Comparison of ENCODE assay signal across 24 cellular contexts in genomic region chr20:45187693-45188092, GRCh38. TPM values are rescaled to one million over a fixed set of nuclear protein-coding genes. Genes with fewer than 3 reads are reported as not detected.
DNase-seq lines count a peak whose midpoint lies in the region; ATAC-seq and TF ChIP-seq lines count a peak whose summit lies in the region.
"Had no signal": no experiment of that assay in that cellular context is flagged by ENCODE, and none has a peak within 500 bp of the region (broad histone marks: within the 10 kb centered on the region; RNA-seq: fewer than 3 reads in every experiment).

No MANE protein-coding gene starts in this region.

- peak; percentile 72 for ATAC-seq in WTC11
- peak; percentile 14 for ATAC-seq in stimulated activated memory B cell treated with anti-CD40 and anti-IgM and Interleukin-4, amounts not matched to agents 10 μg/mL and 1 μg/mL and 100 μg/mL, for 72 hours
- ATAC-seq: CD8-positive, alpha-beta T cell had no signal

- no peak for TF ChIP-seq CTCF in HEK293 (tag by site-specific recombination; IDR thresholded peaks at IDR 0.05)
- no peak for TF ChIP-seq CTCF in WTC11 (IDR thresholded peaks at IDR 0.05)

- no peaks in the 10 kb centered on the region for H3K36me3 ChIP-seq in HEK293 (ENCODE audit: control insufficient read depth in 2 of 2, insufficient read depth in 1 of 2, low read length in 2 of 2)
- H3K36me3 ChIP-seq: HAP-1 had no signal

- H3K4me1 Mint-ChIP-seq in WTC11: no peaks in the 10 kb centered on the region
- no peaks in the 10 kb centered on the region for H3K4me1 Mint-ChIP-seq in stimulated activated memory B cell treated with anti-CD40 and anti-IgM and Interleukin-4, amounts not matched to agents 10 μg/mL and 1 μg/mL and 100 μg/mL, for 72 hours

- H3K9me3 Mint-ChIP-seq in WTC11: no peaks in the 10 kb centered on the region
- H3K9me3 Mint-ChIP-seq in stimulated activated memory B cell treated with anti-CD40 and anti-IgM and Interleukin-4, amounts not matched to agents 10 μg/mL and 1 μg/mL and 100 μg/mL, for 72 hours: no peaks in the 10 kb centered on the region
- H3K9me3 Mint-ChIP-seq: CD8-positive, alpha-beta T cell had no signal

- no peaks in the 10 kb centered on the region; the same call in 1 of the 2 replicates for H3K27me3 Mint-ChIP-seq in WTC11 (ENCODE audit: low read depth)
- peaks cover 7% of the 10 kb centered on the region for H3K27me3 Mint-ChIP-seq in stimulated activated memory B cell treated with anti-CD40 and anti-IgM and Interleukin-4, amounts not matched to agents 10 μg/mL and 1 μg/mL and 100 μg/mL, for 72 hours

- CTCF ChIA-PET in HEK293 (lab: Yijun Ruan, JAX): interaction anchor here (0.6 to 0.8 kb wide), 3 partner anchors 33 to 490 kb away, joined by 3 to 4 read pairs (median 3); no protein-coding TSS in a partner anchor
- CTCF ChIA-PET in WTC11 (lab: Charles Lee): interaction anchor here (0.7 to 2.4 kb wide), 6 partner anchors 19 to 144 kb away, joined by 3 to 8 read pairs (median 4); partner anchors contain the start of gene SEMG1

- H3K4me3 ChIP-seq in HEK293 (ENCODE audit: low read depth, low read length): no peak overlapping the region
- H3K4me3 ChIP-seq: HAP-1 had no signal

- no peaks in the 10 kb centered on the region for H3K4me1 ChIP-seq in HEK293 (ENCODE audit: control insufficient read depth, insufficient read depth, low read length)
- H3K4me1 ChIP-seq: HAP-1 had no signal

- H3K27ac Mint-ChIP-seq in WTC11: no peak overlapping the region
- no peak overlapping the region for H3K27ac Mint-ChIP-seq in stimulated activated memory B cell treated with anti-CD40 and anti-IgM and Interleukin-4, amounts not matched to agents 10 μg/mL and 1 μg/mL and 100 μg/mL, for 72 hours
- H3K27ac Mint-ChIP-seq: CD8-positive, alpha-beta T cell had no signal

- no peaks in the 10 kb centered on the region for H3K9me3 ChIP-seq in HEK293 (ENCODE audit: control insufficient read depth, insufficient read depth, low read depth, low read length)
- H3K9me3 ChIP-seq: HAP-1, SK-N-SH had no signal

- POLR2A ChIA-PET in HEK293 (lab: Yijun Ruan, JAX) (no interaction called here), WTC11 (lab: Charles Lee) (no interaction called here)

- H3K4me3 Mint-ChIP-seq in WTC11: no peak overlapping the region
- H3K4me3 Mint-ChIP-seq in stimulated activated memory B cell treated with anti-CD40 and anti-IgM and Interleukin-4, amounts not matched to agents 10 μg/mL and 1 μg/mL and 100 μg/mL, for 72 hours: no peak overlapping the region
- H3K4me3 Mint-ChIP-seq: CD8-positive, alpha-beta T cell had no signal

- DNase-seq in NCI-H510A (lab: John Stamatoyannopoulos, UW) (peak; percentile 12), NCI-H510A treated with DMSO at 0.1 percent for 48 hours (lab: John Stamatoyannopoulos, UW) (no peak), WTC11 (ENCODE audit: low spot score) (no peak), GOT3 (lab: John Stamatoyannopoulos, UW) (no peak), NOMO-1 (lab: John Stamatoyannopoulos, UW; ENCODE audit: unreplicated experiment in 2 of 2) (no peak)
- DNase-seq in stimulated activated naive CD4-positive, alpha-beta T cell treated with Interleukin-2 at 50 U/mL for 16 hours (lab: John Stamatoyannopoulos, UW): no peak
- DNase-seq: 8988T; AML-193; C1 segment of cervical spinal cord; CD8-positive, alpha-beta T cell; DMS79 treated with DMSO at 0.1 percent for 48 hours; KBM-7; NCI-H1092; NCI-H1436; NCI-H1930; NCI-H2171 treated with DMSO at 0.1 percent for 48 hours; NCI-H526 treated with DMSO at 0.1 percent for 48 hours; SIG-M5; SK-N-SH had no signal

- no peak overlapping the region for H3K27ac ChIP-seq in HEK293 (ENCODE audit: extremely low read depth, low read depth, low read length)
- H3K27ac ChIP-seq: RWPE1 had no signal

- H3K36me3 Mint-ChIP-seq in WTC11: no peaks in the 10 kb centered on the region
- H3K36me3 Mint-ChIP-seq in stimulated activated memory B cell treated with anti-CD40 and anti-IgM and Interleukin-4, amounts not matched to agents 10 μg/mL and 1 μg/mL and 100 μg/mL, for 72 hours: no peaks in the 10 kb centered on the region
- H3K36me3 Mint-ChIP-seq: CD8-positive, alpha-beta T cell had no signal

TF ChIP-seq in HEK293, 187 proteins besides CTCF, POLR2A, EP300 and RAD21 (continues in another document):
- TF ChIP-seq PRDM10 (tag by site-specific recombination; IDR thresholded peaks at IDR 0.05) (peak; percentile 18; the same call in 1 of the 2 replicates), ZBTB44 (tag by site-specific recombination; IDR thresholded peaks at IDR 0.05) (no peak)

TF ChIP-seq in WTC11, 78 proteins besides CTCF, POLR2A, EP300 and RAD21:
- TF ChIP-seq ZBTB21 (CRISPR knock-in tag; IDR thresholded peaks at IDR 0.05; ENCODE audit: borderline replicate concordance) (no peak), FOXJ3 (CRISPR knock-in tag; IDR thresholded peaks at IDR 0.05; ENCODE audit: borderline replicate concordance) (no peak), ELF4 (CRISPR knock-in tag; IDR thresholded peaks at IDR 0.05; ENCODE audit: low read depth) (no peak), TP53 (CRISPR knock-in tag; IDR thresholded peaks at IDR 0.05) (no peak), ATF2 (CRISPR knock-in tag; IDR thresholded peaks at IDR 0.05; ENCODE audit: borderline replicate concordance, low read depth) (no peak), ZNF232 (CRISPR knock-in tag; IDR thresholded peaks at IDR 0.05) (no peak), TEAD1 (CRISPR knock-in tag; IDR thresholded peaks at IDR 0.05) (no peak), SOX15 (CRISPR knock-in tag; IDR thresholded peaks at IDR 0.05) (no peak), ZMAT4 (CRISPR knock-in tag; IDR thresholded peaks at IDR 0.05) (no peak), AFF4 (CRISPR knock-in tag; IDR thresholded peaks at IDR 0.05; ENCODE audit: borderline replicate concordance) (no peak), FOXK1 (CRISPR knock-in tag; IDR thresholded peaks at IDR 0.05) (no peak), ZNF396 (CRISPR knock-in tag; IDR thresholded peaks at IDR 0.05; ENCODE audit: borderline replicate concordance) (no peak), OVOL2 (CRISPR knock-in tag; IDR thresholded peaks at IDR 0.05; ENCODE audit: borderline replicate concordance) (no peak), E2F4 (CRISPR knock-in tag; IDR thresholded peaks at IDR 0.05; ENCODE audit: borderline replicate concordance, low read depth) (no peak)

RNA-seq across cellular contexts. Expression of gene PI3, which starts 13.0 kb away (rescaled TPM):
- total RNA-seq in WTC11 (2021): not detected in 3 replicates
- total RNA-seq: CD8-positive, alpha-beta T cell had no signal

RNA-seq across cellular contexts. Expression of gene SEMG1, which starts 19.1 kb away (rescaled TPM):
- total RNA-seq in WTC11 (2021): 2.0 to 2.9 TPM (median 2.1 TPM) in 3 replicates
- total RNA-seq: CD8-positive, alpha-beta T cell; HT-29 had no signal

RNA-seq across cellular contexts. Expression of gene SEMG2, which starts 33.5 kb away (rescaled TPM):
- not detected in 3 replicates for total RNA-seq in WTC11 (2021)
- total RNA-seq: CD8-positive, alpha-beta T cell; HT-29 had no signal
